Comparison of ENCODE assay signal across 8 cellular contexts in the genomic region with DNA sequence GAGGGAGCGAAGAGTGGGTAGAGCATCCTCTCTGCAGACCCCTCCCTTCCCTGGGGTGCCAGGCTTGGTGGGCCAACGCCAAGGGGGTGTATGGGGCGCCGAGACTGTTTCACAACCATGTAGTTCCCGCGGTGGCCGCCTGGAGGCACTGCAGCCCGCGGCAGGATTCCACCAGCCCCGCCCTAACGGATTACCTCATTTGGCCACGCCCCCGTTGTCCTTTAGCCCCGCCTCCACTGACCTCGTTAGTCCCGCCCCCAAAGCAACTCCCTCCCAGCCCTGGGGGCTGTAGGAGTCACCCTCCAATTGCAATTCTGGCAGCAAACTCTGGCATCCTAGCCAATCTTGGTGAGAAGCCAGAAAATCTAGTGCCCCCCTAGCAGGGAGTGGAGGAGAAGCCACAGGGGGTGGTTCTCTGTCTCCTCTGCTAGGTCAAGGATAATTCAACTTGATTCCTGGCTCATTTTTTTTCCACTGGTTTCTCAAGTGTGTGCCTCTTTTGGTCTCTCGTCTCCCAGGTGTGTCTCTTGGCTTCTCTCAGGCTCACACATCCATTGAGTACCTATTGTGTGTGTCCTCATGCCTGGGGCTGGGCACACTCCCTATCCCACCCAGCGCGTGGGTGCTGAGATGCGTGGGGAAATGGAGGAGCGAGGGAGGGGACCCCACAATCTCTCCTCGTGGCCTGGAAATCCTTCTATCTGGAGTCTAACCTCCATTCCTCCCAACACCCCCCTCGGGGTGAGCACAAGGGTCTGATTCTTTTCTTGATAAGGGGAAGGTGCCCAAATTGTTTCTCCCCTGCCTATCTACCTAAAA. TPM values are rescaled to one million over a fixed set of nuclear protein-coding genes. Genes with fewer than 3 reads are reported as not detected.
DNase-seq lines count a peak whose midpoint lies in the region; ATAC-seq, FAIRE-seq and TF ChIP-seq lines count a peak whose summit lies in the region.

No MANE protein-coding gene starts in this region.

- DNase-seq in A549 (ENCODE audit: low read depth in 1 of 2, low spot score in 1 of 2) (peak; percentile 52 to 75), GM12892 (ENCODE audit: insufficient read length) (peak; percentile 59), NCI-H774 (lab: John Stamatoyannopoulos, UW) (peak; percentile 10), memory B cell (ENCODE audit: low spot score in 2 of 2) (peak; percentile 85 to 95)
- peak; percentile 63 to 75 for DNase-seq in activated CD8-positive, alpha-beta memory T cell treated with anti-CD3 and anti-CD28 coated beads for 1 hour (ENCODE audit: extremely low read depth in 1 of 2, low read depth in 1 of 2)
- peak; percentile 61 to 81 (median 79) for DNase-seq in effector memory CD4-positive, alpha-beta T cell
- DNase-seq in stimulated activated CD8-positive, alpha-beta memory T cell treated with anti-CD3 and anti-CD28 coated beads, Interleukin-15, amount 100 ng/mL, for 4 hours (ENCODE audit: low read depth in 2 of 2), result peak; percentile 43 to 52

- TF ChIP-seq RAD21 in A549 (conservative IDR thresholded peaks at IDR 0.05 in 1 of 2, IDR thresholded peaks at IDR 0.05 in 1 of 2), result peak; percentile 75 to 89

- no peak for TF ChIP-seq EP300 in A549 (IDR thresholded peaks at IDR 0.05)

- TF ChIP-seq CTCF in A549 (IDR thresholded peaks at IDR 0.05), result peak; percentile 74

- no peak overlapping the region for H3K27ac Mint-ChIP-seq in memory B cell

- no peak overlapping the region for H3K4me3 ChIP-seq in A549
- no peak overlapping the region for H3K4me3 ChIP-seq in effector memory CD4-positive, alpha-beta T cell (ENCODE audit: insufficient read depth, low read depth, low read length, poor library complexity, severe bottlenecking)

- 24% methylated on average over 14 of the region's 23 CpGs for WGBS in A549 (ENCODE audit: missing lambda C conversion rate)

- TF ChIP-seq POLR2A in A549 (IDR thresholded peaks at IDR 0.05; ENCODE audit: low read length) (no peak), GM12892 (IDR thresholded peaks at IDR 0.05; ENCODE audit: low read depth, low read length) (no peak)

- H3K9me3 ChIP-seq in A549, result no peaks in the 10 kb centered on the region
- no peaks in the 10 kb centered on the region for H3K9me3 ChIP-seq in effector memory CD4-positive, alpha-beta T cell (ENCODE audit: control insufficient read depth, low read length)

- no peak overlapping the region for H3K4me3 Mint-ChIP-seq in memory B cell

- ATAC-seq in A549, result peak; percentile 38 to 76
- peak; percentile 67 for ATAC-seq in memory B cell (ENCODE audit: low read depth)
- no peak for ATAC-seq in HG03342 (IDR thresholded peaks at IDR 0.05; ENCODE audit: unreplicated experiment)

- no peak overlapping the region for H3K27ac ChIP-seq in A549
- no peak overlapping the region for H3K27ac ChIP-seq in effector memory CD4-positive, alpha-beta T cell (ENCODE audit: insufficient read depth, low read length, poor library complexity, severe bottlenecking)

- H3K4me2 ChIP-seq in A549, result peak overlapping the region; percentile 54

- H3K27me3 Mint-ChIP-seq in memory B cell, result peaks cover 25% of the 10 kb centered on the region

- no peaks in the 10 kb centered on the region for H3K36me3 Mint-ChIP-seq in memory B cell

- POLR2A ChIA-PET in A549 (lab: Yijun Ruan, JAX), result no interaction called here

- H3K36me3 ChIP-seq in effector memory CD4-positive, alpha-beta T cell (ENCODE audit: control insufficient read depth, insufficient read depth, low read length), result no peaks in the 10 kb centered on the region

- FAIRE-seq in A549 (lab: Jason Lieb, UNC) (no peak), GM12892 (lab: Jason Lieb, UNC) (peak; percentile 90)

- CTCF ChIA-PET in A549 (lab: Yijun Ruan, JAX), result interaction anchor here (0.7 to 0.9 kb wide), 2 partner anchors 26 to 324 kb away, joined by 3 read pairs; no protein-coding TSS in a partner anchor

- peaks cover 13% of the 10 kb centered on the region for H3K4me1 Mint-ChIP-seq in memory B cell

- peaks cover 17% of the 10 kb centered on the region for H3K4me1 ChIP-seq in A549
- peaks cover 17% of the 10 kb centered on the region for H3K4me1 ChIP-seq in effector memory CD4-positive, alpha-beta T cell (ENCODE audit: control insufficient read depth, insufficient read depth, low read length, poor library complexity, severe bottlenecking)

- peaks cover 2% of the 10 kb centered on the region for H3K9me3 Mint-ChIP-seq in memory B cell

- H3K27me3 ChIP-seq in effector memory CD4-positive, alpha-beta T cell (replicated peaks; ENCODE audit: control insufficient read depth, insufficient read depth, low read length, poor library complexity, severe bottlenecking), result peaks cover 31% of the 10 kb centered on the region

TF ChIP-seq in A549, 52 proteins besides CTCF, POLR2A, EP300 and RAD21:
- TF ChIP-seq CEBPB (IDR thresholded peaks at IDR 0.05), result peak; percentile 52 to 63; a peak in 2 of 4 replicates
- peak; percentile 79 for TF ChIP-seq SMC3 (IDR thresholded peaks at IDR 0.05)
- TF ChIP-seq HOXB5 (CRISPR knock-in tag; IDR thresholded peaks at IDR 0.05), result no peak

RNA-seq across cellular contexts. Expression of gene OLFM2, which starts 2.0 kb away (rescaled TPM):
- polyA plus RNA-seq in A549 (2011; rRNA removed) (6.5 and 6.6 TPM in 2 replicates), A549 (2017; fragmentation: RNase III; extraction: RNeasy Plus Mini Kit Qiagen cat#74134 plus additional on column Dnase treatment) (6.6 to 8.0 TPM (median 7.7 TPM) in 3 replicates)
- polyA plus RNA-seq in A549 (2012; cell fraction: cytosol; rRNA removed), result 9.4 and 13.2 TPM in 2 replicates
- polyA plus RNA-seq in A549 (2012; cell fraction: nucleus; rRNA removed), result 9.2 and 9.8 TPM in 2 replicates
- 7.0 and 8.2 TPM in 2 replicates for polyA minus RNA-seq in A549 (2011; rRNA and poly(A)+ RNA removed)
- not detected for polyA plus RNA-seq in GM12892 (2012; ENCODE audit: missing spikeins)

Comparison
In these comparisons a context has a peak if more than half of its experiments do, and no peak if none do; other contexts are left out.
1. DNase-seq: peak in every context shown above with its lines; median percentile 90 in memory B cell; 79 in effector memory CD4-positive, alpha-beta T cell; 69 in activated CD8-positive, alpha-beta memory T cell treated with anti-CD3 and anti-CD28 coated beads for 1 hour; 64 in A549; 59 in GM12892; 48 in stimulated activated CD8-positive, alpha-beta memory T cell treated with anti-CD3 and anti-CD28 coated beads, Interleukin-15, amount 100 ng/mL, for 4 hours; 10 in NCI-H774.